ENCODE assay signal across 8 cellular contexts in the genomic region with DNA sequence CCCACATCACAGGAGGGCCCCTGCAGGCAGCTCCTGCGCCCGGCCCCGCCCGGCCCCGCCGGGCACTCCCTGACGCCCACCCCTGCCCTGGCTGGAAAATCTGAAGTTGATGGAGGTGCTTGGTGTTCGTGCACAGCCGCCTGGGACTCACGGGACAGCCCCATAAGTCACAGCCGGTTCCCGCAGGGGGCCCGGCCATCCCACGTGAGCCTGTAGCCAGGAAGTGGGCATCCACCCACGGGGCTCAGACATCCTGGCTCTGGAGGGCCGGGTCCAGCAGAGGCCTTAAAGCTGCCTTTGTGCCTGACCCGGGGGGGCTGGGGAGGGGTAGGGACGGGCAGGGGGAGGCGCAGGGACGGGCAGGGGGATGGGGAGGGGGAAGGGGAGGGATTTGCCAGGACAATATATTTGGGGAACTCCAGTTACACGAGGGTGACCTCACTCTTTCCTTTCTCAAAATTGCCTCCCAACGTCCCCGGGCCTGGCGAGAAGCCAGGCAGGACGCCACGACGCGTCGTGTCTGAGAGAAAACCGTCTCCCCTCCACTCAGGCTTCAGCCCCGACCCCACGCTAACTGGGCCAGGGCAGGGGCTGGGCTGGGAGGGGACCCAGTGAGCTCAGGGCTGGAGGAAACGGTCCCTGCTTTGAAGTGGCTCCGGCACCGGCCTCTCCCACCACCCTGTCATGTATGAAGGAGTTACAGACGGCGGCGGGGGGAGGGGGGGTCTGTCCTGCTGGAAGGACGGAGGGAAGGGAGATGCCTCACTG.
DNase-seq lines count a peak whose midpoint lies in the region; ATAC-seq and TF ChIP-seq lines count a peak whose summit lies in the region.

No MANE protein-coding gene starts in this region.

- intact Hi-C loops in dendritic cell treated with granulocyte-macrophage colony-stimulating factor and Interleukin-4, amounts not matched to agents 40 ng/mL and 50 ng/mL, for 4 days (cut with micrococcal nuclease) = no loop called here
- intact Hi-C loops in sigmoid colon (cut with DNase I) (no loop called here), vagina (cut with DNase I) (no loop called here)

- H3K4me3 Mint-ChIP-seq in dendritic cell treated with granulocyte-macrophage colony-stimulating factor and Interleukin-4, amounts not matched to agents 40 ng/mL and 50 ng/mL, for 4 days = peak overlapping the region; percentile 60

- TF ChIP-seq CTCF in GM12864 (IDR thresholded peaks at IDR 0.05; ENCODE audit: low read depth, low read length, missing control alignments) = no peak
- TF ChIP-seq CTCF in sigmoid colon (IDR thresholded peaks at IDR 0.05) = no peak
- no peak for TF ChIP-seq CTCF in vagina (IDR thresholded peaks at IDR 0.05)

- peak overlapping the region; percentile 41 for H3K4me3 ChIP-seq in GM12864 (ENCODE audit: low read depth, low read length)
- peak overlapping the region in 2 of 4 donors; percentile 12 to 22 for H3K4me3 ChIP-seq in sigmoid colon
- peak overlapping the region in 1 of 2 donors; percentile 21 for H3K4me3 ChIP-seq in vagina

- peaks cover 58% of the 10 kb centered on the region for H3K4me1 Mint-ChIP-seq in dendritic cell treated with granulocyte-macrophage colony-stimulating factor and Interleukin-4, amounts not matched to agents 40 ng/mL and 50 ng/mL, for 4 days (ENCODE audit: low read depth)

- 29 to 69% methylated on average over 39 of the region's 39 CpGs for WGBS in sigmoid colon, 2 donors

- H3K9me3 Mint-ChIP-seq in dendritic cell treated with granulocyte-macrophage colony-stimulating factor and Interleukin-4, amounts not matched to agents 40 ng/mL and 50 ng/mL, for 4 days = no peaks in the 10 kb centered on the region

- peak; percentile 62 for DNase-seq in GM12864 (ENCODE audit: low read depth)
- DNase-seq in activated CD4-positive, alpha-beta T cell treated with anti-CD3 and anti-CD28 coated beads for 4 hours = peak; percentile 85 to 94
- DNase-seq in sigmoid colon = peak; percentile 69
- no peak for DNase-seq in vagina (ENCODE audit: extremely low spot score in 2 of 2)
- DNase-seq in NCI-H1417 treated with DMSO at 0.1 percent for 48 hours (lab: John Stamatoyannopoulos, UW) = no peak
- DNase-seq in HCEC 1CT = no peak

- peak; percentile 56 for ATAC-seq in HG02885 (IDR thresholded peaks at IDR 0.05; ENCODE audit: poor library complexity, unreplicated experiment)

- no peak for TF ChIP-seq EP300 in sigmoid colon (IDR thresholded peaks at IDR 0.05)

- peaks cover 29% of the 10 kb centered on the region for H3K27me3 Mint-ChIP-seq in dendritic cell treated with granulocyte-macrophage colony-stimulating factor and Interleukin-4, amounts not matched to agents 40 ng/mL and 50 ng/mL, for 4 days

- H3K9me3 ChIP-seq in sigmoid colon (no peaks in the 10 kb centered on the region), vagina (no peaks in the 10 kb centered on the region)

- H3K36me3 Mint-ChIP-seq in dendritic cell treated with granulocyte-macrophage colony-stimulating factor and Interleukin-4, amounts not matched to agents 40 ng/mL and 50 ng/mL, for 4 days (ENCODE audit: low read depth) = no peaks in the 10 kb centered on the region

- H3K27ac ChIP-seq in sigmoid colon = peak overlapping the region; percentile 58 to 77 (median 73)
- peak overlapping the region; percentile 67 for H3K27ac ChIP-seq in vagina

- peak overlapping the region; percentile 100 for H3K27ac Mint-ChIP-seq in dendritic cell treated with granulocyte-macrophage colony-stimulating factor and Interleukin-4, amounts not matched to agents 40 ng/mL and 50 ng/mL, for 4 days

- H3K36me3 ChIP-seq in sigmoid colon (peaks cover 0 to 5% (median 0%) of the 10 kb centered on the region in 4 donors), vagina (peaks cover 0 to 5% of the 10 kb centered on the region in 2 donors)

- H3K27me3 ChIP-seq in sigmoid colon (no peaks in the 10 kb centered on the region), vagina (no peaks in the 10 kb centered on the region)

- no peak for TF ChIP-seq POLR2A in sigmoid colon (IDR thresholded peaks at IDR 0.05)
- no peak for TF ChIP-seq POLR2A in vagina (IDR thresholded peaks at IDR 0.05)

- H3K4me1 ChIP-seq in sigmoid colon (peaks cover 0 to 23% (median 15%) of the 10 kb centered on the region in 4 donors), vagina (peaks cover 24% of the 10 kb centered on the region)

Comparison
In these comparisons a context has a peak if more than half of its experiments do, and no peak if none do; other contexts are left out.
1. DNase-seq: peak in GM12864 (single experiment), activated CD4-positive, alpha-beta T cell treated with anti-CD3 and anti-CD28 coated beads for 4 hours (2 of 2) and sigmoid colon (single experiment); none in vagina (0 of 2), NCI-H1417 treated with DMSO at 0.1 percent for 48 hours (single experiment) and HCEC 1CT (single experiment).